ENCODE assay signal across 7 cellular contexts in genomic region chr11:18322818-18323570, GRCh38. TPM values are rescaled to one million over a fixed set of nuclear protein-coding genes. Genes with fewer than 3 reads are reported as not detected.
A peak's percentile ranks its signal among the peaks of the same experiment; 100 is the strongest.
DNase-seq lines count a peak whose midpoint lies in the region; ATAC-seq and TF ChIP-seq lines count a peak whose summit lies in the region.

No MANE protein-coding gene starts in this region.

- no peaks in the 10 kb centered on the region for H3K9me3 ChIP-seq in SJSA1 (replicated peaks)

- DNase-seq in GM23338 (ENCODE audit: low spot score) (peak; percentile 34), SJSA1 (ENCODE audit: low read depth in 1 of 2, low spot score in 2 of 2) (peak in 1 of 2 experiments; percentile 37), fibroblast of the aortic adventitia (ENCODE audit: low read depth) (no peak), skeletal muscle cell (ENCODE audit: low read depth) (no peak), DMS153 treated with DMSO at 0.1 percent for 48 hours (lab: John Stamatoyannopoulos, UW; ENCODE audit: unreplicated experiment) (no peak)

- peak overlapping the region; percentile 83 for H3K4me3 ChIP-seq in GM23338
- peak overlapping the region; percentile 76 for H3K4me3 ChIP-seq in SJSA1
- peak overlapping the region; percentile 95 for H3K4me3 ChIP-seq in fibroblast of the aortic adventitia (ENCODE audit: low read depth, low read length)
- H3K4me3 ChIP-seq in skeletal muscle cell (ENCODE audit: low read depth, low read length) = peak overlapping the region; percentile 96

- no peaks in the 10 kb centered on the region for H3K9me3 Mint-ChIP-seq in GM23338

- H3K79me2 ChIP-seq in GM23338 (replicated peaks; ENCODE audit: insufficient read depth) = peaks cover 91% of the 10 kb centered on the region

- H3K36me3 Mint-ChIP-seq in GM23338 (ENCODE audit: low read depth) = peaks cover 14% of the 10 kb centered on the region

- H2AFZ ChIP-seq in GM23338 = no peak overlapping the region

- H3K27me3 ChIP-seq in GM23338 (ENCODE audit: insufficient read depth) (no peaks in the 10 kb centered on the region), SJSA1 (replicated peaks) (no peaks in the 10 kb centered on the region)

- peak overlapping the region; percentile 79 for H3K27ac Mint-ChIP-seq in GM23338

- ATAC-seq in GM23338 = no peak
- ATAC-seq in HG02678 (IDR thresholded peaks at IDR 0.05; ENCODE audit: unreplicated experiment) = no peak
- ATAC-seq in GM21390 (IDR thresholded peaks at IDR 0.05; ENCODE audit: unreplicated experiment) = no peak

- H3K4me2 ChIP-seq in GM23338 = peak overlapping the region; percentile 91

- TF ChIP-seq CTCF in GM23338 (conservative IDR thresholded peaks at IDR 0.05; ENCODE audit: low read depth in 2 of 2) (no peak), fibroblast of the aortic adventitia (IDR thresholded peaks at IDR 0.05; ENCODE audit: insufficient read depth, low read length) (no peak)

- H3F3A ChIP-seq in GM23338 (replicated peaks; ENCODE audit: low read depth) = no peaks in the 10 kb centered on the region

- H3K27me3 Mint-ChIP-seq in GM23338 (ENCODE audit: insufficient read depth, low read depth, poor library complexity) = peaks cover 7% of the 10 kb centered on the region

- H3K36me3 ChIP-seq in GM23338 (ENCODE audit: insufficient read depth) (peaks cover 15% of the 10 kb centered on the region), SJSA1 (peaks cover 54% of the 10 kb centered on the region)

- no peak overlapping the region for H3K27ac ChIP-seq in GM23338 (ENCODE audit: low read depth)
- peak overlapping the region; percentile 99 for H3K27ac ChIP-seq in SJSA1

- H3K4me1 ChIP-seq in GM23338 (ENCODE audit: insufficient read depth) = peaks cover 19% of the 10 kb centered on the region
- H3K4me1 ChIP-seq in SJSA1 (replicated peaks) = peaks cover 42% of the 10 kb centered on the region

- no peaks in the 10 kb centered on the region; the same call in 1 of the 2 replicates for H4K20me1 ChIP-seq in GM23338 (replicated peaks; ENCODE audit: insufficient read depth)

- H3K9me2 ChIP-seq in GM23338 (ENCODE audit: insufficient read depth) = no peaks in the 10 kb centered on the region

- H3K4me3 Mint-ChIP-seq in GM23338 = peak overlapping the region; percentile 97

- H3K4me1 Mint-ChIP-seq in GM23338 = peaks cover 30% of the 10 kb centered on the region

TF ChIP-seq in GM23338, 12 proteins besides CTCF, POLR2A, EP300 and RAD21:
- TF ChIP-seq POLR2AphosphoS5 (IDR thresholded peaks at IDR 0.05; ENCODE audit: low read depth) (no peak), ETS1 (IDR thresholded peaks at IDR 0.05) (no peak), STAT1 (IDR thresholded peaks at IDR 0.05; ENCODE audit: unreplicated experiment) (no peak)

RNA-seq across cellular contexts. Expression of gene GTF2H1, which starts 0.6 kb away (rescaled TPM):
- 31.6 and 43.6 TPM in 2 replicates for total RNA-seq in GM23338 (2014; rRNA removed; shearing (Covaris generic))
- 12.0 and 16.5 TPM in 2 replicates for polyA plus RNA-seq in GM23338 (2016; fragmentation: Nextera tagmentation; extraction: Ambion mirVana)
- 93.8 and 121 TPM in 2 replicates for total RNA-seq in SJSA1 (2014; rRNA removed; shearing (Covaris generic))
- total RNA-seq in fibroblast of the aortic adventitia (ENCODE audit: low replicate concordance) = 71.5 and 95.4 TPM in 2 replicates

RNA-seq across cellular contexts. Expression of gene HPS5, which starts 1.1 kb away (rescaled TPM):
- 16.2 and 18.6 TPM in 2 replicates for total RNA-seq in GM23338 (2014; rRNA removed; shearing (Covaris generic))
- 9.4 and 11.5 TPM in 2 replicates for polyA plus RNA-seq in GM23338 (2016; fragmentation: Nextera tagmentation; extraction: Ambion mirVana)
- total RNA-seq in SJSA1 (2014; rRNA removed; shearing (Covaris generic)) = 58.2 and 67.5 TPM in 2 replicates
- 32.3 and 43.3 TPM in 2 replicates for total RNA-seq in fibroblast of the aortic adventitia (ENCODE audit: low replicate concordance)

RNA-seq across cellular contexts. Expression of gene SAA1, which starts 56.9 kb away (rescaled TPM):
- total RNA-seq in GM23338 (2014; rRNA removed; shearing (Covaris generic)) = not detected in 2 replicates
- not detected in 2 replicates for polyA plus RNA-seq in GM23338 (2016; fragmentation: Nextera tagmentation; extraction: Ambion mirVana)
- not detected in 2 replicates for total RNA-seq in SJSA1 (2014; rRNA removed; shearing (Covaris generic))
- total RNA-seq in fibroblast of the aortic adventitia (ENCODE audit: low replicate concordance) = not detected in 2 replicates
